8 cellular contexts compared by ENCODE assay signal in genomic region chr5:171388816-171389168, GRCh38. TPM values are rescaled to one million over a fixed set of nuclear protein-coding genes. Genes with fewer than 3 reads are reported as not detected.
A peak's percentile ranks its signal among the peaks of the same experiment; 100 is the strongest.
DNase-seq lines count a peak whose midpoint lies in the region; ATAC-seq, FAIRE-seq and TF ChIP-seq lines count a peak whose summit lies in the region.

No MANE protein-coding gene starts in this region.

- peaks cover 19 to 54% (median 44%) of the 10 kb centered on the region in 4 experiments for H3K36me3 ChIP-seq in H1 (ENCODE audit: control insufficient read depth in 2 of 4, insufficient read depth in 4 of 4, low read length in 3 of 4)
- peaks cover 13 to 18% of the 10 kb centered on the region in 2 experiments for H3K36me3 ChIP-seq in trophoblast cell (ENCODE audit: control insufficient read depth in 1 of 2, insufficient read depth in 2 of 2, low read length in 2 of 2)

- H2BK5ac ChIP-seq in H1 (ENCODE audit: low read depth, low read length) (peak overlapping the region; percentile 75; the same call in 1 of the 2 replicates), trophoblast cell (ENCODE audit: low read depth, low read length, poor library complexity) (no peak overlapping the region)

- peak in 1 of 2 experiments; percentile 53; a peak in 1 of 3 replicates for TF ChIP-seq POLR2A in H1 (IDR thresholded peaks at IDR 0.05; ENCODE audit: control extremely low read depth in 1 of 2, low read depth in 2 of 2, low read length in 2 of 2)

- no peak overlapping the region for H2BK120ac ChIP-seq in H1 (replicated peaks; ENCODE audit: low read depth, low read length)
- no peak overlapping the region for H2BK120ac ChIP-seq in trophoblast cell (ENCODE audit: insufficient read depth, low read length, poor library complexity)

- H3K9me3 ChIP-seq in H1 (ENCODE audit: insufficient read depth in 2 of 2, low read depth in 1 of 2, low read length in 1 of 2), result no peaks in the 10 kb centered on the region
- no peaks in the 10 kb centered on the region for H3K9me3 ChIP-seq in trophoblast cell (ENCODE audit: insufficient read depth, low read depth, low read length)

- H3K4ac ChIP-seq in H1 (replicated peaks; ENCODE audit: insufficient read length, low read depth, low read length) (no peak overlapping the region), trophoblast cell (ENCODE audit: low read depth, low read length) (peak overlapping the region; percentile 99)

- H3K4me3 ChIP-seq in GM12864 (ENCODE audit: low read depth, low read length), result peak overlapping the region; percentile 84
- peak overlapping the region; percentile 89 to 97 (median 92) for H3K4me3 ChIP-seq in H1 (ENCODE audit: extremely low read depth in 1 of 4, insufficient read depth in 2 of 4, low read depth in 3 of 4, low read length in 4 of 4)
- H3K4me3 ChIP-seq in trophoblast cell (ENCODE audit: low read depth, low read length), result peak overlapping the region; percentile 98

- no peak for TF ChIP-seq EP300 in H1 (IDR thresholded peaks at IDR 0.05; ENCODE audit: borderline replicate concordance in 1 of 2, low read depth in 2 of 2, low read length in 2 of 2)

- no peak overlapping the region; the same call in 1 of the 2 replicates for H2BK12ac ChIP-seq in H1 (ENCODE audit: low read depth, low read length)
- no peak overlapping the region for H2BK12ac ChIP-seq in trophoblast cell (ENCODE audit: low read length)

- H3K14ac ChIP-seq in H1 (ENCODE audit: insufficient read length) (no peak overlapping the region), trophoblast cell (ENCODE audit: low read length) (no peak overlapping the region)

- H4K91ac ChIP-seq in H1 (replicated peaks; ENCODE audit: insufficient read length, low read length) (peak overlapping the region; percentile 47), trophoblast cell (ENCODE audit: low read depth, low read length) (no peak overlapping the region)

- H3K79me2 ChIP-seq in H1 (ENCODE audit: control insufficient read depth in 1 of 2, insufficient read depth in 2 of 2, low read length in 2 of 2), result peaks cover 60 to 69% of the 10 kb centered on the region in 2 experiments
- H3K79me2 ChIP-seq in trophoblast cell (ENCODE audit: control insufficient read depth, insufficient read depth, low read length, poor library complexity), result peaks cover 28% of the 10 kb centered on the region

- no peak overlapping the region for H4K12ac ChIP-seq in trophoblast cell (ENCODE audit: low read depth, low read length)

- H3K79me1 ChIP-seq in H1 (ENCODE audit: low read depth, low read length) (no peaks in the 10 kb centered on the region), trophoblast cell (ENCODE audit: low read length) (peaks cover 12% of the 10 kb centered on the region)

- DNase-seq in GM12864 (ENCODE audit: low read depth) (no peak), H1 (ENCODE audit: low read depth in 1 of 2, low spot score in 2 of 2) (no peak), trophoblast cell (no peak), NCI-H1694 treated with DMSO at 0.1 percent for 48 hours (lab: John Stamatoyannopoulos, UW) (no peak), Ammon's horn (ENCODE audit: low spot score) (no peak), GM10266 (ENCODE audit: extremely low spot score) (no peak)

- WGBS in H1 (ENCODE audit: extremely low coverage in 1 of 2, insufficient coverage in 1 of 2, insufficient read length in 1 of 2, insufficient replicate concordance in 2 of 2, low coverage in 1 of 2, low lambda C conversion rate in 2 of 2, missing lambda C conversion rate in 1 of 2), 2 experiments, result 1% methylated on average over 14 of the region's 14 CpGs; no CpG with 5 or more reads in 1 of the 2 experiments
- no CpG with 5 or more reads among the region's 14 CpGs for WGBS in trophoblast cell (ENCODE audit: extremely low coverage, insufficient coverage, insufficient read length)

- H4K5ac ChIP-seq in H1 (ENCODE audit: insufficient read length, low read depth, low read length), result no peak overlapping the region

- H3K56ac ChIP-seq in H1 (replicated peaks; ENCODE audit: insufficient read length, low read depth, low read length), result peak overlapping the region; percentile 0

- H3K9ac ChIP-seq in H1 (replicated peaks in 1 of 4; ENCODE audit: extremely low read depth in 1 of 4, low read depth in 3 of 4, low read length in 3 of 4), result peak overlapping the region; percentile 95 to 99 (median 98)
- peak overlapping the region; percentile 79 for H3K9ac ChIP-seq in trophoblast cell (ENCODE audit: low read length)

- H3K27me3 ChIP-seq in H1 (replicated peaks in 1 of 4; ENCODE audit: control insufficient read depth in 3 of 4, extremely low read depth in 1 of 4, insufficient read depth in 3 of 4, low read length in 3 of 4) (no peaks in the 10 kb centered on the region), trophoblast cell (ENCODE audit: insufficient read depth, low read length) (no peaks in the 10 kb centered on the region)

- H4K8ac ChIP-seq in H1 (ENCODE audit: extremely low read depth, insufficient read depth, low read length) (no peak overlapping the region), trophoblast cell (ENCODE audit: low read depth, low read length) (no peak overlapping the region)

- TF ChIP-seq CTCF in GM12864 (IDR thresholded peaks at IDR 0.05; ENCODE audit: low read depth, low read length, missing control alignments) (no peak), H1 (IDR thresholded peaks at IDR 0.05; ENCODE audit: control extremely low read depth in 1 of 3, insufficient read depth in 1 of 3, low read depth in 1 of 3, low read length in 3 of 3) (no peak), GM10266 (IDR thresholded peaks at IDR 0.05; ENCODE audit: control insufficient read depth, insufficient read depth, low read depth, missing control alignments) (no peak)

- no peak for TF ChIP-seq RAD21 in H1 (IDR thresholded peaks at IDR 0.05 in 1 of 2, conservative IDR thresholded peaks at IDR 0.05 in 1 of 2; ENCODE audit: low read depth in 2 of 2, low read length in 2 of 2)

- H3K27ac ChIP-seq in H1 (ENCODE audit: low read depth, low read length) (peak overlapping the region; percentile 96), trophoblast cell (ENCODE audit: low read depth, low read length) (no peak overlapping the region)

- H3K23ac ChIP-seq in H1 (ENCODE audit: insufficient read length) (no peak overlapping the region), trophoblast cell (ENCODE audit: low read length) (no peak overlapping the region)

- ATAC-seq in HG03565 (IDR thresholded peaks at IDR 0.05; ENCODE audit: unreplicated experiment), result no peak

- H3K4me2 ChIP-seq in H1 (ENCODE audit: insufficient read depth in 1 of 2, low read depth in 2 of 2, low read length in 2 of 2), result peak overlapping the region; percentile 75 to 76
- peak overlapping the region; percentile 68 for H3K4me2 ChIP-seq in trophoblast cell (ENCODE audit: low read length)

- H2AFZ ChIP-seq in H1 (ENCODE audit: low read length) (no peak overlapping the region), trophoblast cell (ENCODE audit: insufficient read depth, low read length, poor library complexity) (no peak overlapping the region)

- no peak overlapping the region for H2BK15ac ChIP-seq in H1 (ENCODE audit: low read length)

- no peak overlapping the region for H2BK20ac ChIP-seq in H1 (ENCODE audit: low read length)

- CTCF ChIA-PET in H1 (lab: Charles Lee; ENCODE audit: partially characterized antibody), result interaction anchor here (1.1 to 2.2 kb wide), 3 partner anchors 17 to 29 kb away, joined by 3 to 8 read pairs (median 3); no protein-coding TSS in a partner anchor

- H2AK5ac ChIP-seq in H1 (ENCODE audit: low read depth, low read length), result peak overlapping the region; percentile 89; the same call in 1 of the 2 replicates
- H2AK5ac ChIP-seq in trophoblast cell (ENCODE audit: low read length), result no peak overlapping the region

- no peak for FAIRE-seq in H1 (lab: Jason Lieb, UNC)

- H4K20me1 ChIP-seq in H1 (replicated peaks in 1 of 2; ENCODE audit: control insufficient read depth in 1 of 2, insufficient read depth in 2 of 2, low read length in 2 of 2), result peaks cover 38 to 44% of the 10 kb centered on the region in 2 experiments

- peaks cover 3 to 13% (median 7%) of the 10 kb centered on the region in 4 experiments; a peak in 6 of 7 replicates for H3K4me1 ChIP-seq in H1 (replicated peaks in 1 of 4; ENCODE audit: control insufficient read depth in 3 of 4, insufficient read depth in 4 of 4, low read length in 3 of 4)
- H3K4me1 ChIP-seq in trophoblast cell (ENCODE audit: control insufficient read depth in 1 of 2, insufficient read depth in 2 of 2, low read length in 2 of 2), result no peaks in the 10 kb centered on the region

- H3K23me2 ChIP-seq in H1 (ENCODE audit: low read depth, low read length), result peaks cover 2% of the 10 kb centered on the region; the same call in 1 of the 2 replicates

- POLR2A ChIA-PET in H1 (lab: Charles Lee; ENCODE audit: partially characterized antibody), result interaction anchor here (0.6 to 20.7 kb wide), 43 partner anchors 10 to 712 kb away, joined by 3 to 626 read pairs (median 4); partner anchors contain the start of gene FGF18

- peak overlapping the region; percentile 78; the same call in 1 of the 2 replicates for H3K18ac ChIP-seq in H1 (ENCODE audit: extremely low read depth, low read length)
- H3K18ac ChIP-seq in trophoblast cell (ENCODE audit: low read length), result no peak overlapping the region

TF ChIP-seq in H1, 55 proteins besides CTCF, POLR2A, EP300 and RAD21 (continues in another document):
- TF ChIP-seq YY1 (IDR thresholded peaks at IDR 0.05; ENCODE audit: low read depth, low read length), result peak; percentile 33; the same call in 1 of the 2 replicates

RNA-seq across cellular contexts. Expression of gene NPM1, which starts 1.1 kb away (rescaled TPM):
- polyA plus RNA-seq in PFSK-1 (2012; ENCODE audit: insufficient read length, low read depth), result 2,338 TPM
- 4,042 and 4,211 TPM in 2 replicates for total RNA-seq in H1 (2021; fragmentation: NEBNext Ultra II Directional; extraction: Animal tissue kit (Norgen Biotek cat#: 25700))
- 2,182 and 2,865 TPM in 2 replicates for polyA plus RNA-seq in H1 (2011; rRNA removed)
- 2,969 TPM for polyA plus RNA-seq in H1 (2011; cell fraction: cytosol; rRNA removed)
- polyA plus RNA-seq in H1 (2011; cell fraction: nucleus; rRNA removed), result 1,346 TPM
- polyA plus RNA-seq in H1 (2012, experiment 1 of 2), result 3,982 to 7,380 TPM (median 6,139 TPM) in 4 replicates
- 312 TPM for polyA plus RNA-seq in H1 (2012, experiment 2 of 2)
- 3,410 TPM for polyA plus RNA-seq in H1 (2013, experiment 1 of 2)
- polyA plus RNA-seq in H1 (2013, experiment 2 of 2), result 3,424 TPM
- polyA minus RNA-seq in H1 (2011; rRNA and poly(A)+ RNA removed), result 2,157 and 2,667 TPM in 2 replicates
- polyA minus RNA-seq in H1 (2011; cell fraction: cytosol; rRNA and poly(A)+ RNA removed), result 5,713 TPM
- 2,033 TPM for polyA minus RNA-seq in H1 (2011; cell fraction: nucleus; rRNA and poly(A)+ RNA removed)
- polyA plus RNA-seq in trophoblast cell (2013), result 1,500 and 1,549 TPM in 2 replicates

RNA-seq across cellular contexts. Expression of gene FGF18, which starts 30.7 kb away (rescaled TPM):
- polyA plus RNA-seq in PFSK-1 (2012; ENCODE audit: insufficient read length, low read depth), result 27.5 TPM
- total RNA-seq in H1 (2021; fragmentation: NEBNext Ultra II Directional; extraction: Animal tissue kit (Norgen Biotek cat#: 25700)), result 0.63 and 1.3 TPM in 2 replicates
- polyA plus RNA-seq in H1 (2011; rRNA removed), result 0.54 and 0.64 TPM in 2 replicates
- 0.49 TPM for polyA plus RNA-seq in H1 (2011; cell fraction: cytosol; rRNA removed)
- polyA plus RNA-seq in H1 (2011; cell fraction: nucleus; rRNA removed), result 0.76 TPM
- 0.32 to 0.57 TPM (median 0.39 TPM) in 4 replicates for polyA plus RNA-seq in H1 (2012, experiment 1 of 2)
- polyA plus RNA-seq in H1 (2012, experiment 2 of 2), result 0.49 TPM
- 1.4 TPM for polyA plus RNA-seq in H1 (2013, experiment 1 of 2)
- 1.3 TPM for polyA plus RNA-seq in H1 (2013, experiment 2 of 2)
- 0.22 TPM in 1 of 2 replicates, not detected in the other for polyA minus RNA-seq in H1 (2011; rRNA and poly(A)+ RNA removed)
- polyA minus RNA-seq in H1 (2011; cell fraction: cytosol; rRNA and poly(A)+ RNA removed), result 0.73 TPM
- not detected for polyA minus RNA-seq in H1 (2011; cell fraction: nucleus; rRNA and poly(A)+ RNA removed)
- 8.7 and 10.3 TPM in 2 replicates for polyA plus RNA-seq in trophoblast cell (2013)
